8 cellular contexts compared by ENCODE assay signal in genomic region chr1:82565146-82565545, GRCh38.
DNase-seq lines count a peak whose midpoint lies in the region; TF ChIP-seq lines count a peak whose summit lies in the region.

No MANE protein-coding gene starts in this region.

- H3K36me3 ChIP-seq in SU-DHL-6 (ENCODE audit: low read length) = no peaks in the 10 kb centered on the region
- H3K36me3 ChIP-seq in prostate gland = no peaks in the 10 kb centered on the region

- peaks cover 52% of the 10 kb centered on the region for H3F3A ChIP-seq in SU-DHL-6 (ENCODE audit: insufficient read depth)

- 19% methylated on average over 3 of the region's 3 CpGs for WGBS in prostate gland

- peaks cover 14% of the 10 kb centered on the region for H3K79me2 ChIP-seq in SU-DHL-6 (ENCODE audit: insufficient read depth, low read length)

- no peak for TF ChIP-seq POLR2A in prostate gland (IDR thresholded peaks at IDR 0.05)

- H3K9me3 ChIP-seq in SU-DHL-6 (ENCODE audit: insufficient read depth, low read length) (no peaks in the 10 kb centered on the region), prostate gland (no peaks in the 10 kb centered on the region)

- peak overlapping the region; percentile 40 for H2AFZ ChIP-seq in SU-DHL-6 (ENCODE audit: low read depth, low read length, severe bottlenecking)

- no peaks in the 10 kb centered on the region for H3K4me1 ChIP-seq in prostate gland (replicated peaks)

- TF ChIP-seq CTCF in SU-DHL-6 (IDR thresholded peaks at IDR 0.05; ENCODE audit: insufficient read depth, low read length, poor library complexity, severe bottlenecking) (no peak), prostate gland (IDR thresholded peaks at IDR 0.05) (no peak)

- no peaks in the 10 kb centered on the region for H4K20me1 ChIP-seq in SU-DHL-6 (ENCODE audit: low read depth, low read length)

- H3K27me3 ChIP-seq in SU-DHL-6 (ENCODE audit: low read length) (no peaks in the 10 kb centered on the region), prostate gland (replicated peaks; ENCODE audit: insufficient read depth) (no peaks in the 10 kb centered on the region)

- H3K9me2 ChIP-seq in SU-DHL-6 (replicated peaks; ENCODE audit: insufficient read depth, low read length) = no peaks in the 10 kb centered on the region

- peak overlapping the region; percentile 45 for H3K9ac ChIP-seq in SU-DHL-6 (ENCODE audit: low read length)

- peak; percentile 51 for DNase-seq in GM04504 (ENCODE audit: low read depth)
- DNase-seq in glomerular endothelial cell (ENCODE audit: extremely low read depth, low read depth, low spot score) = peak; percentile 42
- DNase-seq in prostate gland (ENCODE audit: low spot score) = peak; percentile 16
- no peak for DNase-seq in DMS 273 (lab: John Stamatoyannopoulos, UW; ENCODE audit: unreplicated experiment)
- no peak for DNase-seq in DMS153 (lab: John Stamatoyannopoulos, UW)
- DNase-seq in NCI-H2029 (lab: John Stamatoyannopoulos, UW) = no peak
- no peak for DNase-seq in NCI-H2227 treated with DMSO at 0.1 percent for 48 hours (lab: John Stamatoyannopoulos, UW)

- H3K27ac ChIP-seq in SU-DHL-6 (ENCODE audit: low read depth, low read length) (peak overlapping the region; percentile 99), prostate gland (peak overlapping the region in 1 of 2 donors; percentile 2)

- intact Hi-C loops in prostate gland (cut with DNase I) = no loop called here

- peak overlapping the region; percentile 93 for H3K4me2 ChIP-seq in SU-DHL-6 (ENCODE audit: low read depth, low read length, poor library complexity, severe bottlenecking)

- H3K4me3 ChIP-seq in SU-DHL-6 (ENCODE audit: insufficient read depth, low read length, poor library complexity, severe bottlenecking) (peak overlapping the region; percentile 18), prostate gland (no peak overlapping the region)

Comparison
In these comparisons a context has a peak if more than half of its experiments do, and no peak if none do; other contexts are left out.
1. DNase-seq: peak in GM04504 (single experiment), glomerular endothelial cell (single experiment) and prostate gland (single experiment); none in DMS 273 (single experiment), DMS153 (single experiment), NCI-H2029 (single experiment) and NCI-H2227 treated with DMSO at 0.1 percent for 48 hours (single experiment).